1 cellular context compared by ENCODE assay signal in the genomic region with DNA sequence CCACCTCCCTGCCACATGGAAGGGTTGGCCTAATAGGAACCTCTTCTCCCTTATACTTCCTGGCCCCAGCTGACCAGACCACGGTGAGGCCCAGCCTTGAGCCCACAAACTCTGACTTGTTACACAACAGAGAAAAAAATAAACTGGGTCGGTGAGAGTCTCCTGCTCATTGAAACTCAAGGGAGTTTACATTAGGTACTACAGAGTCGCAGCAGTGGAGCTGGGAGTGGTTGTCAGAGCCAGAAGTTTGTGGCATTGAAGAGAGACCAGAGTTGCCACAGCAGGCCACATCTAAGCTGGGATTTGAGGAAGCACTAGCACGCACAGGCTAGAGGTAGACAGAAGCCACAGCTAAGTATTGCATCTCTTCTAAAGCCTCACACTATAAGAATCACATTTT.
TF ChIP-seq lines count a peak whose summit lies in the region.

No MANE protein-coding gene starts in this region.

TF ChIP-seq in H1, 55 proteins besides CTCF, POLR2A, EP300 and RAD21:
- no peak for TF ChIP-seq RFX5 (IDR thresholded peaks at IDR 0.05; ENCODE audit: borderline replicate concordance, low read depth, low read length)
- TF ChIP-seq FOSL1 (IDR thresholded peaks at IDR 0.05; ENCODE audit: insufficient read depth, low read depth, low read length), result no peak
- no peak for TF ChIP-seq CEBPB (IDR thresholded peaks at IDR 0.05; ENCODE audit: low read depth, low read length)
- TF ChIP-seq, protein P1, sequence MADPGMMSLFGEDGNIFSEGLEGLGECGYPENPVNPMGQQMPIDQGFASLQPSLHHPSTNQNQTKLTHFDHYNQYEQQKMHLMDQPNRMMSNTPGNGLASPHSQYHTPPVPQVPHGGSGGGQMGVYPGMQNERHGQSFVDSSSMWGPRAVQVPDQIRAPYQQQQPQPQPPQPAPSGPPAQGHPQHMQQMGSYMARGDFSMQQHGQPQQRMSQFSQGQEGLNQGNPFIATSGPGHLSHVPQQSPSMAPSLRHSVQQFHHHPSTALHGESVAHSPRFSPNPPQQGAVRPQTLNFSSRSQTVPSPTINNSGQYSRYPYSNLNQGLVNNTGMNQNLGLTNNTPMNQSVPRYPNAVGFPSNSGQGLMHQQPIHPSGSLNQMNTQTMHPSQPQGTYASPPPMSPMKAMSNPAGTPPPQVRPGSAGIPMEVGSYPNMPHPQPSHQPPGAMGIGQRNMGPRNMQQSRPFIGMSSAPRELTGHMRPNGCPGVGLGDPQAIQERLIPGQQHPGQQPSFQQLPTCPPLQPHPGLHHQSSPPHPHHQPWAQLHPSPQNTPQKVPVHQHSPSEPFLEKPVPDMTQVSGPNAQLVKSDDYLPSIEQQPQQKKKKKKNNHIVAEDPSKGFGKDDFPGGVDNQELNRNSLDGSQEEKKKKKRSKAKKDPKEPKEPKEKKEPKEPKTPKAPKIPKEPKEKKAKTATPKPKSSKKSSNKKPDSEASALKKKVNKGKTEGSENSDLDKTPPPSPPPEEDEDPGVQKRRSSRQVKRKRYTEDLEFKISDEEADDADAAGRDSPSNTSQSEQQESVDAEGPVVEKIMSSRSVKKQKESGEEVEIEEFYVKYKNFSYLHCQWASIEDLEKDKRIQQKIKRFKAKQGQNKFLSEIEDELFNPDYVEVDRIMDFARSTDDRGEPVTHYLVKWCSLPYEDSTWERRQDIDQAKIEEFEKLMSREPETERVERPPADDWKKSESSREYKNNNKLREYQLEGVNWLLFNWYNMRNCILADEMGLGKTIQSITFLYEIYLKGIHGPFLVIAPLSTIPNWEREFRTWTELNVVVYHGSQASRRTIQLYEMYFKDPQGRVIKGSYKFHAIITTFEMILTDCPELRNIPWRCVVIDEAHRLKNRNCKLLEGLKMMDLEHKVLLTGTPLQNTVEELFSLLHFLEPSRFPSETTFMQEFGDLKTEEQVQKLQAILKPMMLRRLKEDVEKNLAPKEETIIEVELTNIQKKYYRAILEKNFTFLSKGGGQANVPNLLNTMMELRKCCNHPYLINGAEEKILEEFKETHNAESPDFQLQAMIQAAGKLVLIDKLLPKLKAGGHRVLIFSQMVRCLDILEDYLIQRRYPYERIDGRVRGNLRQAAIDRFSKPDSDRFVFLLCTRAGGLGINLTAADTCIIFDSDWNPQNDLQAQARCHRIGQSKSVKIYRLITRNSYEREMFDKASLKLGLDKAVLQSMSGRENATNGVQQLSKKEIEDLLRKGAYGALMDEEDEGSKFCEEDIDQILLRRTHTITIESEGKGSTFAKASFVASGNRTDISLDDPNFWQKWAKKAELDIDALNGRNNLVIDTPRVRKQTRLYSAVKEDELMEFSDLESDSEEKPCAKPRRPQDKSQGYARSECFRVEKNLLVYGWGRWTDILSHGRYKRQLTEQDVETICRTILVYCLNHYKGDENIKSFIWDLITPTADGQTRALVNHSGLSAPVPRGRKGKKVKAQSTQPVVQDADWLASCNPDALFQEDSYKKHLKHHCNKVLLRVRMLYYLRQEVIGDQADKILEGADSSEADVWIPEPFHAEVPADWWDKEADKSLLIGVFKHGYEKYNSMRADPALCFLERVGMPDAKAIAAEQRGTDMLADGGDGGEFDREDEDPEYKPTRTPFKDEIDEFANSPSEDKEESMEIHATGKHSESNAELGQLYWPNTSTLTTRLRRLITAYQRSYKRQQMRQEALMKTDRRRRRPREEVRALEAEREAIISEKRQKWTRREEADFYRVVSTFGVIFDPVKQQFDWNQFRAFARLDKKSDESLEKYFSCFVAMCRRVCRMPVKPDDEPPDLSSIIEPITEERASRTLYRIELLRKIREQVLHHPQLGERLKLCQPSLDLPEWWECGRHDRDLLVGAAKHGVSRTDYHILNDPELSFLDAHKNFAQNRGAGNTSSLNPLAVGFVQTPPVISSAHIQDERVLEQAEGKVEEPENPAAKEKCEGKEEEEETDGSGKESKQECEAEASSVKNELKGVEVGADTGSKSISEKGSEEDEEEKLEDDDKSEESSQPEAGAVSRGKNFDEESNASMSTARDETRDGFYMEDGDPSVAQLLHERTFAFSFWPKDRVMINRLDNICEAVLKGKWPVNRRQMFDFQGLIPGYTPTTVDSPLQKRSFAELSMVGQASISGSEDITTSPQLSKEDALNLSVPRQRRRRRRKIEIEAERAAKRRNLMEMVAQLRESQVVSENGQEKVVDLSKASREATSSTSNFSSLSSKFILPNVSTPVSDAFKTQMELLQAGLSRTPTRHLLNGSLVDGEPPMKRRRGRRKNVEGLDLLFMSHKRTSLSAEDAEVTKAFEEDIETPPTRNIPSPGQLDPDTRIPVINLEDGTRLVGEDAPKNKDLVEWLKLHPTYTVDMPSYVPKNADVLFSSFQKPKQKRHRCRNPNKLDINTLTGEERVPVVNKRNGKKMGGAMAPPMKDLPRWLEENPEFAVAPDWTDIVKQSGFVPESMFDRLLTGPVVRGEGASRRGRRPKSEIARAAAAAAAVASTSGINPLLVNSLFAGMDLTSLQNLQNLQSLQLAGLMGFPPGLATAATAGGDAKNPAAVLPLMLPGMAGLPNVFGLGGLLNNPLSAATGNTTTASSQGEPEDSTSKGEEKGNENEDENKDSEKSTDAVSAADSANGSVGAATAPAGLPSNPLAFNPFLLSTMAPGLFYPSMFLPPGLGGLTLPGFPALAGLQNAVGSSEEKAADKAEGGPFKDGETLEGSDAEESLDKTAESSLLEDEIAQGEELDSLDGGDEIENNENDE (IDR thresholded peaks at IDR 0.05; ENCODE audit: insufficient replicate concordance, low read length), result no peak
- no peak for TF ChIP-seq CBX8 (IDR thresholded peaks at IDR 0.05; ENCODE audit: borderline replicate concordance, low read depth, low read length)
- no peak for TF ChIP-seq SIX5 (IDR thresholded peaks at IDR 0.05; ENCODE audit: low read depth, low read length)
- no peak for TF ChIP-seq SAP30 (IDR thresholded peaks at IDR 0.05; ENCODE audit: insufficient read depth, insufficient replicate concordance, low read length)
- no peak for TF ChIP-seq CREB1 (IDR thresholded peaks at IDR 0.05)
- TF ChIP-seq MAFK (IDR thresholded peaks at IDR 0.05; ENCODE audit: low read depth, low read length), result no peak
- no peak for TF ChIP-seq SRF (IDR thresholded peaks at IDR 0.05; ENCODE audit: low read depth, low read length)
- TF ChIP-seq SP2 (IDR thresholded peaks at IDR 0.05; ENCODE audit: low read length), result no peak
- TF ChIP-seq, protein P2, sequence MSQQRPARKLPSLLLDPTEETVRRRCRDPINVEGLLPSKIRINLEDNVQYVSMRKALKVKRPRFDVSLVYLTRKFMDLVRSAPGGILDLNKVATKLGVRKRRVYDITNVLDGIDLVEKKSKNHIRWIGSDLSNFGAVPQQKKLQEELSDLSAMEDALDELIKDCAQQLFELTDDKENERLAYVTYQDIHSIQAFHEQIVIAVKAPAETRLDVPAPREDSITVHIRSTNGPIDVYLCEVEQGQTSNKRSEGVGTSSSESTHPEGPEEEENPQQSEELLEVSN (IDR thresholded peaks at IDR 0.05), result no peak
